9 cellular contexts compared by ENCODE assay signal in the genomic region with DNA sequence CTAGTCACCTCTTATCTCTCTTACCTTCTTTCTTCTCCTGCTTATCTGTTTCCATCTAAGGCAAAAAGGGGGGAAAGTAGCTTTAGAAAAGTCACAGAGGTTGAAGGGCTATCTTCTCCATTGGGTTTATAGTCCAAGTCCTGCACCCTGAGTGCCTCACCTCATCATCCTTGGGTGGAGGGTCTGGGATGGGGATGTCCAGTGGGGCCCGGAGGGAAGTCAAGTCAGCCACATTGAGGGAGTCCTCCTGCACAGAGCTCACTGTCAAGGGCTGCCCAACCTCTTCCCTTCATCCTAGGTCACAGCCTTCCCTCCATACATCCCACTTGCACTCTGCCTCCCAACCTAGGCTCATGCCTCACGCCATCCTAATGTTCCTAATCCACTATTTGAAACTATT. TPM values are rescaled to one million over a fixed set of nuclear protein-coding genes. Genes with fewer than 3 reads are reported as not detected.
DNase-seq lines count a peak whose midpoint lies in the region; ATAC-seq and TF ChIP-seq lines count a peak whose summit lies in the region.
"Had no signal": no experiment of that assay in that cellular context is flagged by ENCODE, and none has a peak within 500 bp of the region (broad histone marks: within the 10 kb centered on the region; RNA-seq: fewer than 3 reads in every experiment).

No MANE protein-coding gene starts in this region.

- H3K9ac ChIP-seq in SK-N-SH: peak overlapping the region; percentile 77

- no peaks in the 10 kb centered on the region for H3K9me2 ChIP-seq in SK-N-SH
- no peaks in the 10 kb centered on the region for H3K9me2 ChIP-seq in hepatocyte (replicated peaks; ENCODE audit: insufficient read depth)

- H3K9me3 ChIP-seq in SK-N-SH (no peaks in the 10 kb centered on the region), hepatocyte (ENCODE audit: low read depth) (no peaks in the 10 kb centered on the region)

- H3K27ac ChIP-seq in SK-N-SH (ENCODE audit: low read depth in 2 of 2, low read length in 1 of 2) (peak overlapping the region in 1 of 2 experiments; percentile 92; a peak in 2 of 4 replicates), hepatocyte (peak overlapping the region; percentile 79)

- peaks cover 8% of the 10 kb centered on the region; the same call in 1 of the 2 replicates for H4K20me1 ChIP-seq in SK-N-SH (ENCODE audit: insufficient read depth)
- peaks cover 6% of the 10 kb centered on the region for H4K20me1 ChIP-seq in hepatocyte (ENCODE audit: insufficient read depth, poor library complexity, severe bottlenecking)

- ATAC-seq in SK-N-SH treated with all-trans-retinoic acid at 6 μM for 48 hours (no peak), WTC11 (no peak), HG02870 (IDR thresholded peaks at IDR 0.05; ENCODE audit: unreplicated experiment) (no peak), HG02571 (IDR thresholded peaks at IDR 0.05; ENCODE audit: unreplicated experiment) (no peak)
- no peak for ATAC-seq in stimulated activated memory B cell treated with anti-CD40 and anti-IgM and Interleukin-4, amounts not matched to agents 10 μg/mL and 1 μg/mL and 100 μg/mL, for 72 hours

- no peaks in the 10 kb centered on the region for H3K27me3 Mint-ChIP-seq in WTC11 (ENCODE audit: low read depth)
- no peaks in the 10 kb centered on the region for H3K27me3 Mint-ChIP-seq in stimulated activated memory B cell treated with anti-CD40 and anti-IgM and Interleukin-4, amounts not matched to agents 10 μg/mL and 1 μg/mL and 100 μg/mL, for 72 hours

- H2AFZ ChIP-seq in SK-N-SH (ENCODE audit: low read depth) (no peak overlapping the region), hepatocyte (no peak overlapping the region)

- TF ChIP-seq EP300 in SK-N-SH (IDR thresholded peaks at IDR 0.05; ENCODE audit: borderline replicate concordance in 1 of 2, low read depth in 1 of 2, low read length in 1 of 2): no peak

- peak overlapping the region; percentile 99 for H3K4me3 Mint-ChIP-seq in WTC11
- H3K4me3 Mint-ChIP-seq in stimulated activated memory B cell treated with anti-CD40 and anti-IgM and Interleukin-4, amounts not matched to agents 10 μg/mL and 1 μg/mL and 100 μg/mL, for 72 hours: peak overlapping the region; percentile 90

- H3K27me3 ChIP-seq in SK-N-SH (ENCODE audit: insufficient read depth) (no peaks in the 10 kb centered on the region), hepatocyte (no peaks in the 10 kb centered on the region)

- peak overlapping the region; percentile 83 for H3K4me2 ChIP-seq in SK-N-SH
- H3K4me2 ChIP-seq in hepatocyte: peak overlapping the region; percentile 87

- TF ChIP-seq RAD21 in SK-N-SH (IDR thresholded peaks at IDR 0.05; ENCODE audit: low read length): no peak

- peaks cover 24% of the 10 kb centered on the region for H3K4me1 Mint-ChIP-seq in WTC11
- H3K4me1 Mint-ChIP-seq in stimulated activated memory B cell treated with anti-CD40 and anti-IgM and Interleukin-4, amounts not matched to agents 10 μg/mL and 1 μg/mL and 100 μg/mL, for 72 hours: peaks cover 56% of the 10 kb centered on the region

- H3K36me3 ChIP-seq in SK-N-SH (replicated peaks in 1 of 2; ENCODE audit: control insufficient read depth in 1 of 2, insufficient read depth in 2 of 2, low read length in 1 of 2) (peaks cover 23 to 35% of the 10 kb centered on the region in 2 experiments), hepatocyte (replicated peaks; ENCODE audit: insufficient read depth, low read depth) (no peaks in the 10 kb centered on the region)

- H3K79me2 ChIP-seq in SK-N-SH (ENCODE audit: insufficient read depth): peaks cover 67% of the 10 kb centered on the region
- H3K79me2 ChIP-seq in hepatocyte: peaks cover 49% of the 10 kb centered on the region

- no peaks in the 10 kb centered on the region for H3K9me3 Mint-ChIP-seq in WTC11
- H3K9me3 Mint-ChIP-seq in stimulated activated memory B cell treated with anti-CD40 and anti-IgM and Interleukin-4, amounts not matched to agents 10 μg/mL and 1 μg/mL and 100 μg/mL, for 72 hours: no peaks in the 10 kb centered on the region

- H3K27ac Mint-ChIP-seq in WTC11: no peak overlapping the region
- H3K27ac Mint-ChIP-seq in stimulated activated memory B cell treated with anti-CD40 and anti-IgM and Interleukin-4, amounts not matched to agents 10 μg/mL and 1 μg/mL and 100 μg/mL, for 72 hours: peak overlapping the region; percentile 83

- 100% methylated on average over 1 of the region's 2 CpGs for WGBS in SK-N-SH (ENCODE audit: low lambda C conversion rate)
- 100% methylated on average over 2 of the region's 2 CpGs for WGBS in hepatocyte (ENCODE audit: low lambda C conversion rate, missing lambda C conversion rate)

- TF ChIP-seq CTCF in SK-N-SH (IDR thresholded peaks at IDR 0.05) (no peak), WTC11 (IDR thresholded peaks at IDR 0.05) (no peak), hepatocyte (IDR thresholded peaks at IDR 0.05; ENCODE audit: poor library complexity) (no peak)

- peak overlapping the region in 1 of 2 experiments; percentile 98; a peak in 3 of 4 replicates for H3K4me3 ChIP-seq in SK-N-SH (ENCODE audit: low read depth in 2 of 2, low read length in 1 of 2)
- H3K4me3 ChIP-seq in hepatocyte: no peak overlapping the region

- POLR2A ChIA-PET in SK-N-SH (lab: Yijun Ruan, JAX): interaction anchor here (2.2 to 3.9 kb wide), 4 partner anchors 8 to 31 kb away, joined by 10 to 50 read pairs (median 20); partner anchors contain the start of genes DCAF11, IRF9, NRL and PSME1
- POLR2A ChIA-PET in WTC11 (lab: Charles Lee): interaction anchor here (1.8 to 3.3 kb wide), 2 partner anchors 31 to 63 kb away, joined by 9 to 24 read pairs; partner anchors contain the start of genes DCAF11 and NRL

- no peak for DNase-seq in SK-N-SH
- no peak for DNase-seq in WTC11 (ENCODE audit: low spot score)
- no peak for DNase-seq in hepatocyte (ENCODE audit: low spot score)
- DNase-seq in NCI-H526 (lab: John Stamatoyannopoulos, UW): no peak
- DNase-seq: 8988T had no signal

- H3K36me3 Mint-ChIP-seq in WTC11: peaks cover 29% of the 10 kb centered on the region
- peaks cover 34% of the 10 kb centered on the region for H3K36me3 Mint-ChIP-seq in stimulated activated memory B cell treated with anti-CD40 and anti-IgM and Interleukin-4, amounts not matched to agents 10 μg/mL and 1 μg/mL and 100 μg/mL, for 72 hours

- H3K4me1 ChIP-seq in SK-N-SH (ENCODE audit: control insufficient read depth in 1 of 2, insufficient read depth in 2 of 2, low read depth in 1 of 2, low read length in 1 of 2) (peaks cover 11 to 25% of the 10 kb centered on the region in 2 experiments), hepatocyte (ENCODE audit: insufficient read depth) (peaks cover 15% of the 10 kb centered on the region)

- CTCF ChIA-PET in SK-N-SH (lab: Yijun Ruan, JAX): interaction anchor here (1.0 to 4.6 kb wide), 5 partner anchors 15 to 667 kb away, joined by 4 to 38 read pairs (median 5); partner anchors contain the start of genes IRF9 and PCK2
- CTCF ChIA-PET in WTC11 (lab: Charles Lee): interaction anchor here (1.4 to 4.1 kb wide), 3 partner anchors 16 to 126 kb away, joined by 4 to 55 read pairs (median 12); partner anchors contain the start of gene IRF9

- H3F3A ChIP-seq in SK-N-SH (replicated peaks; ENCODE audit: insufficient read depth): peaks cover 20% of the 10 kb centered on the region

TF ChIP-seq in SK-N-SH, 30 proteins besides CTCF, POLR2A, EP300 and RAD21 (continues in another document):
- no peak for TF ChIP-seq TEAD4 (IDR thresholded peaks at IDR 0.05; ENCODE audit: borderline replicate concordance, insufficient read depth)

TF ChIP-seq in SK-N-SH treated with all-trans-retinoic acid at 6 μM for 48 hours, 23 proteins besides CTCF, POLR2A, EP300 and RAD21 (continues in another document):
- TF ChIP-seq SNAI2 (CRISPR knock-in tag; IDR thresholded peaks at IDR 0.05): no peak

TF ChIP-seq in WTC11, 78 proteins besides CTCF, POLR2A, EP300 and RAD21 (continues in another document):
- TF ChIP-seq, protein P1, sequence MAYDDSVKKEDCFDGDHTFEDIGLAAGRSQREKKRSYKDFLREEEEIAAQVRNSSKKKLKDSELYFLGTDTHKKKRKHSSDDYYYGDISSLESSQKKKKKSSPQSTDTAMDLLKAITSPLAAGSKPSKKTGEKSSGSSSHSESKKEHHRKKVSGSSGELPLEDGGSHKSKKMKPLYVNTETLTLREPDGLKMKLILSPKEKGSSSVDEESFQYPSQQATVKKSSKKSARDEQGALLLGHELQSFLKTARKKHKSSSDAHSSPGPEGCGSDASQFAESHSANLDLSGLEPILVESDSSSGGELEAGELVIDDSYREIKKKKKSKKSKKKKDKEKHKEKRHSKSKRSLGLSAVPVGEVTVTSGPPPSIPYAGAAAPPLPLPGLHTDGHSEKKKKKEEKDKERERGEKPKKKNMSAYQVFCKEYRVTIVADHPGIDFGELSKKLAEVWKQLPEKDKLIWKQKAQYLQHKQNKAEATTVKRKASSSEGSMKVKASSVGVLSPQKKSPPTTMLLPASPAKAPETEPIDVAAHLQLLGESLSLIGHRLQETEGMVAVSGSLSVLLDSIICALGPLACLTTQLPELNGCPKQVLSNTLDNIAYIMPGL (CRISPR knock-in tag; IDR thresholded peaks at IDR 0.05): no peak
- TF ChIP-seq ZNF232 (CRISPR knock-in tag; IDR thresholded peaks at IDR 0.05): no peak

RNA-seq across cellular contexts. Expression of gene PSME2, which starts 1.2 kb away (rescaled TPM):
- polyA plus RNA-seq in SK-N-SH (2012; rRNA removed) (129 and 147 TPM in 2 replicates), hepatocyte (178 and 189 TPM in 2 replicates)
- polyA plus RNA-seq in SK-N-SH (2012; cell fraction: cytosol; rRNA removed): 132 and 159 TPM in 2 replicates
- 240 and 296 TPM in 2 replicates for polyA plus RNA-seq in SK-N-SH (2012; cell fraction: nucleus; rRNA removed)
- total RNA-seq in WTC11 (2021) (103 to 112 TPM (median 103 TPM) in 3 replicates), hepatocyte (62.7 and 75.5 TPM in 2 replicates)

RNA-seq across cellular contexts. Expression of gene RNF31, which starts 2.1 kb away (rescaled TPM):
- 19.2 and 20.4 TPM in 2 replicates for polyA plus RNA-seq in SK-N-SH (2012; rRNA removed)
- polyA plus RNA-seq in SK-N-SH (2012; cell fraction: cytosol; rRNA removed): 9.2 and 13.6 TPM in 2 replicates
- 119 and 161 TPM in 2 replicates for polyA plus RNA-seq in SK-N-SH (2012; cell fraction: nucleus; rRNA removed)
- total RNA-seq in WTC11 (2021): 63.0 to 86.2 TPM (median 68.4 TPM) in 3 replicates
- 27.8 and 35.0 TPM in 2 replicates for total RNA-seq in hepatocyte
- 27.3 and 29.7 TPM in 2 replicates for polyA plus RNA-seq in hepatocyte

RNA-seq across cellular contexts. Expression of gene EMC9, which starts 3.8 kb away (rescaled TPM):
- 14.5 and 19.3 TPM in 2 replicates for polyA plus RNA-seq in SK-N-SH (2012; rRNA removed)
- 10.2 and 14.4 TPM in 2 replicates for polyA plus RNA-seq in SK-N-SH (2012; cell fraction: cytosol; rRNA removed)
- polyA plus RNA-seq in SK-N-SH (2012; cell fraction: nucleus; rRNA removed): 47.8 and 61.5 TPM in 2 replicates
- 41.3 to 47.9 TPM (median 44.4 TPM) in 3 replicates for total RNA-seq in WTC11 (2021)
- total RNA-seq in hepatocyte: 13.8 TPM in 2 replicates
- 32.2 and 34.1 TPM in 2 replicates for polyA plus RNA-seq in hepatocyte

RNA-seq across cellular contexts. Expression of gene PSME1, which starts 9.2 kb away (rescaled TPM):
- polyA plus RNA-seq in SK-N-SH (2012; rRNA removed) (154 and 287 TPM in 2 replicates), hepatocyte (202 and 238 TPM in 2 replicates)
- 313 and 331 TPM in 2 replicates for polyA plus RNA-seq in SK-N-SH (2012; cell fraction: cytosol; rRNA removed)
- polyA plus RNA-seq in SK-N-SH (2012; cell fraction: nucleus; rRNA removed): 220 and 228 TPM in 2 replicates
- total RNA-seq in WTC11 (2021) (76.8 to 99.1 TPM (median 98.8 TPM) in 3 replicates), hepatocyte (123 and 134 TPM in 2 replicates)

RNA-seq across cellular contexts. Expression of gene FITM1, which starts 14.8 kb away (rescaled TPM):
- 0.12 TPM in 1 of 2 replicates, not detected in the other for polyA plus RNA-seq in SK-N-SH (2012; rRNA removed)
- 0.05 and 0.08 TPM in 2 replicates for polyA plus RNA-seq in SK-N-SH (2012; cell fraction: cytosol; rRNA removed)
- polyA plus RNA-seq in SK-N-SH (2012; cell fraction: nucleus; rRNA removed): 1.1 and 1.3 TPM in 2 replicates
- 0.25 to 0.39 TPM in 2 of 3 replicates, not detected in the other for total RNA-seq in WTC11 (2021)
- total RNA-seq in hepatocyte: 0.24 and 1.0 TPM in 2 replicates
- 0.62 and 2.2 TPM in 2 replicates for polyA plus RNA-seq in hepatocyte
